2 cellular contexts compared by ENCODE assay signal in genomic region chr2:36702781-36703180, GRCh38.
TF ChIP-seq lines count a peak whose summit lies in the region.

No MANE protein-coding gene starts in this region.

TF ChIP-seq in A549, 52 proteins besides CTCF, POLR2A, EP300 and RAD21:
- no peak for TF ChIP-seq NFE2L2 (conservative IDR thresholded peaks at IDR 0.05; ENCODE audit: low read length)
- no peak for TF ChIP-seq MAFK (IDR thresholded peaks at IDR 0.05; ENCODE audit: partially characterized antibody)
- no peak for TF ChIP-seq HOXB13 (CRISPR knock-in tag; IDR thresholded peaks at IDR 0.05; ENCODE audit: low read depth)
- no peak for TF ChIP-seq EHMT2 (IDR thresholded peaks at IDR 0.05; ENCODE audit: low read depth)
- no peak for TF ChIP-seq NPAS2 (CRISPR knock-in tag; IDR thresholded peaks at IDR 0.05; ENCODE audit: borderline replicate concordance)
- no peak for TF ChIP-seq MYC (IDR thresholded peaks at IDR 0.05; ENCODE audit: borderline replicate concordance, low read length)
- TF ChIP-seq, protein P1, sequence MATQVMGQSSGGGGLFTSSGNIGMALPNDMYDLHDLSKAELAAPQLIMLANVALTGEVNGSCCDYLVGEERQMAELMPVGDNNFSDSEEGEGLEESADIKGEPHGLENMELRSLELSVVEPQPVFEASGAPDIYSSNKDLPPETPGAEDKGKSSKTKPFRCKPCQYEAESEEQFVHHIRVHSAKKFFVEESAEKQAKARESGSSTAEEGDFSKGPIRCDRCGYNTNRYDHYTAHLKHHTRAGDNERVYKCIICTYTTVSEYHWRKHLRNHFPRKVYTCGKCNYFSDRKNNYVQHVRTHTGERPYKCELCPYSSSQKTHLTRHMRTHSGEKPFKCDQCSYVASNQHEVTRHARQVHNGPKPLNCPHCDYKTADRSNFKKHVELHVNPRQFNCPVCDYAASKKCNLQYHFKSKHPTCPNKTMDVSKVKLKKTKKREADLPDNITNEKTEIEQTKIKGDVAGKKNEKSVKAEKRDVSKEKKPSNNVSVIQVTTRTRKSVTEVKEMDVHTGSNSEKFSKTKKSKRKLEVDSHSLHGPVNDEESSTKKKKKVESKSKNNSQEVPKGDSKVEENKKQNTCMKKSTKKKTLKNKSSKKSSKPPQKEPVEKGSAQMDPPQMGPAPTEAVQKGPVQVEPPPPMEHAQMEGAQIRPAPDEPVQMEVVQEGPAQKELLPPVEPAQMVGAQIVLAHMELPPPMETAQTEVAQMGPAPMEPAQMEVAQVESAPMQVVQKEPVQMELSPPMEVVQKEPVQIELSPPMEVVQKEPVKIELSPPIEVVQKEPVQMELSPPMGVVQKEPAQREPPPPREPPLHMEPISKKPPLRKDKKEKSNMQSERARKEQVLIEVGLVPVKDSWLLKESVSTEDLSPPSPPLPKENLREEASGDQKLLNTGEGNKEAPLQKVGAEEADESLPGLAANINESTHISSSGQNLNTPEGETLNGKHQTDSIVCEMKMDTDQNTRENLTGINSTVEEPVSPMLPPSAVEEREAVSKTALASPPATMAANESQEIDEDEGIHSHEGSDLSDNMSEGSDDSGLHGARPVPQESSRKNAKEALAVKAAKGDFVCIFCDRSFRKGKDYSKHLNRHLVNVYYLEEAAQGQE (IDR thresholded peaks at IDR 0.05), result no peak
- TF ChIP-seq CHD2 (IDR thresholded peaks at IDR 0.05; ENCODE audit: low read length, partially characterized antibody), result no peak
- TF ChIP-seq TFCP2L1 (CRISPR knock-in tag; IDR thresholded peaks at IDR 0.05), result no peak
- no peak for TF ChIP-seq HEYL (CRISPR knock-in tag; IDR thresholded peaks at IDR 0.05)
- no peak for TF ChIP-seq RFX5 (IDR thresholded peaks at IDR 0.05)
- TF ChIP-seq ATOH8 (CRISPR knock-in tag; IDR thresholded peaks at IDR 0.05; ENCODE audit: low read depth), result no peak

TF ChIP-seq in H1, 55 proteins besides CTCF, POLR2A, EP300 and RAD21:
- TF ChIP-seq ASH2L (IDR thresholded peaks at IDR 0.05; ENCODE audit: low read length), result no peak
- no peak for TF ChIP-seq EZH2 (IDR thresholded peaks at IDR 0.05; ENCODE audit: low read depth, low read length, severe bottlenecking)
- TF ChIP-seq ZNF274 (IDR thresholded peaks at IDR 0.05; ENCODE audit: borderline replicate concordance, extremely low read depth, low read length), result no peak
- TF ChIP-seq CBX5 (IDR thresholded peaks at IDR 0.05; ENCODE audit: low read depth, low read length), result no peak
- no peak for TF ChIP-seq GABPA (IDR thresholded peaks at IDR 0.05; ENCODE audit: borderline replicate concordance, insufficient read depth, low read length)
- TF ChIP-seq CBX8 (IDR thresholded peaks at IDR 0.05; ENCODE audit: borderline replicate concordance, low read depth, low read length), result no peak
- TF ChIP-seq RFX5 (IDR thresholded peaks at IDR 0.05; ENCODE audit: borderline replicate concordance, low read depth, low read length), result no peak
- no peak for TF ChIP-seq RBBP5 (IDR thresholded peaks at IDR 0.05; ENCODE audit: borderline replicate concordance, low read depth, low read length)
- no peak for TF ChIP-seq GTF2F1 (IDR thresholded peaks at IDR 0.05; ENCODE audit: borderline replicate concordance, low read depth, low read length)
- no peak for TF ChIP-seq ATF2 (IDR thresholded peaks at IDR 0.05; ENCODE audit: low read length)
- TF ChIP-seq NANOG (IDR thresholded peaks at IDR 0.05; ENCODE audit: insufficient read depth, low read depth, low read length, poor library complexity, severe bottlenecking), result no peak
- TF ChIP-seq, protein P2, sequence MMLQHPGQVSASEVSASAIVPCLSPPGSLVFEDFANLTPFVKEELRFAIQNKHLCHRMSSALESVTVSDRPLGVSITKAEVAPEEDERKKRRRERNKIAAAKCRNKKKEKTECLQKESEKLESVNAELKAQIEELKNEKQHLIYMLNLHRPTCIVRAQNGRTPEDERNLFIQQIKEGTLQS (IDR thresholded peaks at IDR 0.05; ENCODE audit: insufficient read depth, low read depth, low read length), result no peak
- TF ChIP-seq JUND (IDR thresholded peaks at IDR 0.05; ENCODE audit: low read length), result no peak
- no peak for TF ChIP-seq SP1 (IDR thresholded peaks at IDR 0.05; ENCODE audit: low read depth, low read length)
- TF ChIP-seq SP2 (IDR thresholded peaks at IDR 0.05; ENCODE audit: low read length), result no peak
